ENCODE assay signal across 1 cellular context in the genomic region with DNA sequence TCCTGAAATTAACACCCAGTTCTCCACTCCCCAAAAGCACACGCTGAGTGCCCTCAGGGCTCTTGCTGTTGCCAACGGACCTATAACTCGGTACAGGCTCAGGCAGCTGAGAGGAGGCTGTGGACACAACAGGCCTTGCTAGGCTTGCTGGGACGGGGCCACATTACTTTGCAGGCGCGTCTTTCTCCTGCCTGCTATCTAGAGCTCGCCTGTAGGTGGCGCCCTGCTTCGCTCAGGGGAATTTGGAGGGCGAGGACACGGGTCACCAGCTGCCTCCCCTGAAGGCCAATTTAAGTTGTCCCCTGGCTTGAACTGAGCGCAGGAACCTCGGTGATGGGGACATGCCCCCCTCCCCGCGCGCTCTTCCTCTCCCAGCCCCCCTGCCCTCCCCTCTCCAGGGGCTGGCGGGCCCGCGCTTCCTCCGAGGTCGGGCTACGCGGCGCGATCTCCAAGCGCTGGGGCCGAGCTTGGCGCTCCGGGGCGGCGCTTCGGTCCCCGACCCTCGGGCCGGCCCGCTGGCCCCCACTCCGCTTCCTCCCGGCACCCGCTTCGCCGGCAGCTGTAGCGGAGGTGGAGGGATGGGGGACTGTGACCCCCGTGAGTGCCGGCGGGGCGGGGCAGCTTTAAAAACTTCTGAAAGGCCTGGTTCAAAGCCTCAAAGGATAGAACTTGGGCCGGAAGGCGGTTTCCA.
TF ChIP-seq lines count a peak whose summit lies in the region.

No MANE protein-coding gene starts in this region.

TF ChIP-seq in HepG2, 621 proteins besides CTCF, POLR2A, EP300 and RAD21 (continued from another document and continues in another):
- TF ChIP-seq, protein P1, sequence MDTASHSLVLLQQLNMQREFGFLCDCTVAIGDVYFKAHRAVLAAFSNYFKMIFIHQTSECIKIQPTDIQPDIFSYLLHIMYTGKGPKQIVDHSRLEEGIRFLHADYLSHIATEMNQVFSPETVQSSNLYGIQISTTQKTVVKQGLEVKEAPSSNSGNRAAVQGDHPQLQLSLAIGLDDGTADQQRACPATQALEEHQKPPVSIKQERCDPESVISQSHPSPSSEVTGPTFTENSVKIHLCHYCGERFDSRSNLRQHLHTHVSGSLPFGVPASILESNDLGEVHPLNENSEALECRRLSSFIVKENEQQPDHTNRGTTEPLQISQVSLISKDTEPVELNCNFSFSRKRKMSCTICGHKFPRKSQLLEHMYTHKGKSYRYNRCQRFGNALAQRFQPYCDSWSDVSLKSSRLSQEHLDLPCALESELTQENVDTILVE (CRISPR knock-in tag; IDR thresholded peaks at IDR 0.05) = 0 out of 2 replicates have a peak, but pooled peaks have one; percentile 42
- TF ChIP-seq, protein P2, sequence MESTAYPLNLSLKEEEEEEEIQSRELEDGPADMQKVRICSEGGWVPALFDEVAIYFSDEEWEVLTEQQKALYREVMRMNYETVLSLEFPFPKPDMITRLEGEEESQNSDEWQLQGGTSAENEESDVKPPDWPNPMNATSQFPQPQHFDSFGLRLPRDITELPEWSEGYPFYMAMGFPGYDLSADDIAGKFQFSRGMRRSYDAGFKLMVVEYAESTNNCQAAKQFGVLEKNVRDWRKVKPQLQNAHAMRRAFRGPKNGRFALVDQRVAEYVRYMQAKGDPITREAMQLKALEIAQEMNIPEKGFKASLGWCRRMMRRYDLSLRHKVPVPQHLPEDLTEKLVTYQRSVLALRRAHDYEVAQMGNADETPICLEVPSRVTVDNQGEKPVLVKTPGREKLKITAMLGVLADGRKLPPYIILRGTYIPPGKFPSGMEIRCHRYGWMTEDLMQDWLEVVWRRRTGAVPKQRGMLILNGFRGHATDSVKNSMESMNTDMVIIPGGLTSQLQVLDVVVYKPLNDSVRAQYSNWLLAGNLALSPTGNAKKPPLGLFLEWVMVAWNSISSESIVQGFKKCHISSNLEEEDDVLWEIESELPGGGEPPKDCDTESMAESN (CRISPR knock-in tag; conservative IDR thresholded peaks at IDR 0.05) = peak; percentile 68; the same call in 1 of the 2 replicates
- TF ChIP-seq ZNF317 (CRISPR knock-in tag; IDR thresholded peaks at IDR 0.05) = peak; percentile 62; the same call in 1 of the 2 replicates
- peak; percentile 29; the same call in 1 of the 2 replicates for TF ChIP-seq KDM5B (CRISPR knock-in tag; IDR thresholded peaks at IDR 0.05; ENCODE audit: borderline replicate concordance)
- peak; percentile 71 for TF ChIP-seq ZMYM3 (CRISPR knock-in tag; IDR thresholded peaks at IDR 0.05)
- TF ChIP-seq, protein P3, sequence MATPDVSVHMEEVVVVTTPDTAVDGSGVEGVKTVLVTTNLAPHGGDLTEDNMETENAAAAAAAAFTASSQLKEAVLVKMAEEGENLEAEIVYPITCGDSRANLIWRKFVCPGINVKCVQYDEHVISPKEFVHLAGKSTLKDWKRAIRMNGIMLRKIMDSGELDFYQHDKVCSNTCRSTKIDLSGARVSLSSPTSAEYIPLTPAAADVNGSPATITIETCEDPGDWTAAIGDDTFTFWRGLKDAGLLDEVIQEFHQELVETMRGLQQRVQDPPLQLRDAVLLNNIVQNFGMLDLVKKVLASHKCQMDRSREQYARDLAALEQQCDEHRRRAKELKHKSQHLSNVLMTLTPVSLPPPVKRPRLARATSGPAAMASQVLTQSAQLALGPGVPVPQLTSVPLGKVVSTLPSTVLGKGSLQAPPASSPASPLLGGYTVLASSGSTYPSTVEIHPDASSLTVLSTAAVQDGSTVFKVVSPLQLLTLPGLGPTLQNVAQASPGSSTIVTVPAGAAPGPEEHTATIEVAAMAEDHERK (CRISPR knock-in tag; IDR thresholded peaks at IDR 0.05; ENCODE audit: low read depth) = no peak
- no peak for TF ChIP-seq NFKBIZ (CRISPR knock-in tag; IDR thresholded peaks at IDR 0.05)
- TF ChIP-seq HDAC2 (CRISPR knock-in tag; IDR thresholded peaks at IDR 0.05) = peak; percentile 19; the same call in 1 of the 2 replicates
- no peak for TF ChIP-seq NCOA1 (CRISPR knock-in tag; IDR thresholded peaks at IDR 0.05)
- TF ChIP-seq MTA1 (CRISPR knock-in tag; IDR thresholded peaks at IDR 0.05; ENCODE audit: borderline replicate concordance) = peak; percentile 37; the same call in 1 of the 2 replicates
- peak; percentile 36; the same call in 1 of the 2 replicates for TF ChIP-seq ETV5 (CRISPR knock-in tag; IDR thresholded peaks at IDR 0.05; ENCODE audit: borderline replicate concordance)
- peak; percentile 56; the same call in 1 of the 2 replicates for TF ChIP-seq ZNF605 (CRISPR knock-in tag; IDR thresholded peaks at IDR 0.05)
- TF ChIP-seq FOXC1 (CRISPR knock-in tag; IDR thresholded peaks at IDR 0.05; ENCODE audit: borderline replicate concordance) = 0 out of 2 replicates have a peak, but pooled peaks have one; percentile 51
- TF ChIP-seq, protein P4, sequence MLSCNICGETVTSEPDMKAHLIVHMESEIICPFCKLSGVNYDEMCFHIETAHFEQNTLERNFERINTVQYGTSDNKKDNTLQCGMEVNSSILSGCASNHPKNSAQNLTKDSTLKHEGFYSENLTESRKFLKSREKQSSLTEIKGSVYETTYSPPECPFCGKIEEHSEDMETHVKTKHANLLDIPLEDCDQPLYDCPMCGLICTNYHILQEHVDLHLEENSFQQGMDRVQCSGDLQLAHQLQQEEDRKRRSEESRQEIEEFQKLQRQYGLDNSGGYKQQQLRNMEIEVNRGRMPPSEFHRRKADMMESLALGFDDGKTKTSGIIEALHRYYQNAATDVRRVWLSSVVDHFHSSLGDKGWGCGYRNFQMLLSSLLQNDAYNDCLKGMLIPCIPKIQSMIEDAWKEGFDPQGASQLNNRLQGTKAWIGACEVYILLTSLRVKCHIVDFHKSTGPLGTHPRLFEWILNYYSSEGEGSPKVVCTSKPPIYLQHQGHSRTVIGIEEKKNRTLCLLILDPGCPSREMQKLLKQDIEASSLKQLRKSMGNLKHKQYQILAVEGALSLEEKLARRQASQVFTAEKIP (CRISPR knock-in tag; IDR thresholded peaks at IDR 0.05; ENCODE audit: borderline replicate concordance) = no peak
- TF ChIP-seq, protein P5, sequence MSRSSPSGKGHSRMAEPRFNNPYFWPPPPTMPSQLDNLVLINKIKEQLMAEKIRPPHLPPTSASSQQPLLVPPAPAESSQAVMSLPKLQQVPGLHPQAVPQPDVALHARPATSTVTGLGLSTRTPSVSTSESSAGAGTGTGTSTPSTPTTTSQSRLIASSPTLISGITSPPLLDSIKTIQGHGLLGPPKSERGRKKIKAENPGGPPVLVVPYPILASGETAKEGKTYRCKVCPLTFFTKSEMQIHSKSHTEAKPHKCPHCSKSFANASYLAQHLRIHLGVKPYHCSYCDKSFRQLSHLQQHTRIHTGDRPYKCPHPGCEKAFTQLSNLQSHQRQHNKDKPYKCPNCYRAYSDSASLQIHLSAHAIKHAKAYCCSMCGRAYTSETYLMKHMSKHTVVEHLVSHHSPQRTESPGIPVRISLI (CRISPR knock-in tag; IDR thresholded peaks at IDR 0.05; ENCODE audit: borderline replicate concordance) = peak; percentile 61; the same call in 1 of the 2 replicates
- peak; percentile 36; the same call in 1 of the 2 replicates for TF ChIP-seq ZNF788 (CRISPR knock-in tag; IDR thresholded peaks at IDR 0.05; ENCODE audit: borderline replicate concordance)
- peak; percentile 74 for TF ChIP-seq ZNF746 (CRISPR knock-in tag; IDR thresholded peaks at IDR 0.05)
- TF ChIP-seq FOXA1 (IDR thresholded peaks at IDR 0.05) = no peak
- 0 out of 2 replicates have a peak, but pooled peaks have one; percentile 33 for TF ChIP-seq FOXA1 (CRISPR knock-in tag; IDR thresholded peaks at IDR 0.05)
- peak; percentile 46 for TF ChIP-seq RBM39 (IDR thresholded peaks at IDR 0.05; ENCODE audit: low read depth, low read length, poor library complexity, severe bottlenecking)
- 0 out of 2 replicates have a peak, but pooled peaks have one; percentile 54 for TF ChIP-seq ZNF264 (CRISPR knock-in tag; IDR thresholded peaks at IDR 0.05)
- TF ChIP-seq ZFX (CRISPR knock-in tag; IDR thresholded peaks at IDR 0.05; ENCODE audit: low read depth) = peak; percentile 78
- TF ChIP-seq ZNF703 (CRISPR knock-in tag; IDR thresholded peaks at IDR 0.05; ENCODE audit: borderline replicate concordance) = peak; percentile 61; the same call in 1 of the 2 replicates
- no peak for TF ChIP-seq HCFC1 (IDR thresholded peaks at IDR 0.05; ENCODE audit: low read depth, low read length)
- TF ChIP-seq KLF11 (CRISPR knock-in tag; IDR thresholded peaks at IDR 0.05) = no peak
- TF ChIP-seq, protein P6, sequence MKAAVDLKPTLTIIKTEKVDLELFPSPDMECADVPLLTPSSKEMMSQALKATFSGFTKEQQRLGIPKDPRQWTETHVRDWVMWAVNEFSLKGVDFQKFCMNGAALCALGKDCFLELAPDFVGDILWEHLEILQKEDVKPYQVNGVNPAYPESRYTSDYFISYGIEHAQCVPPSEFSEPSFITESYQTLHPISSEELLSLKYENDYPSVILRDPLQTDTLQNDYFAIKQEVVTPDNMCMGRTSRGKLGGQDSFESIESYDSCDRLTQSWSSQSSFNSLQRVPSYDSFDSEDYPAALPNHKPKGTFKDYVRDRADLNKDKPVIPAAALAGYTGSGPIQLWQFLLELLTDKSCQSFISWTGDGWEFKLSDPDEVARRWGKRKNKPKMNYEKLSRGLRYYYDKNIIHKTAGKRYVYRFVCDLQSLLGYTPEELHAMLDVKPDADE (CRISPR knock-in tag; IDR thresholded peaks at IDR 0.05) = no peak
- TF ChIP-seq, protein P7, sequence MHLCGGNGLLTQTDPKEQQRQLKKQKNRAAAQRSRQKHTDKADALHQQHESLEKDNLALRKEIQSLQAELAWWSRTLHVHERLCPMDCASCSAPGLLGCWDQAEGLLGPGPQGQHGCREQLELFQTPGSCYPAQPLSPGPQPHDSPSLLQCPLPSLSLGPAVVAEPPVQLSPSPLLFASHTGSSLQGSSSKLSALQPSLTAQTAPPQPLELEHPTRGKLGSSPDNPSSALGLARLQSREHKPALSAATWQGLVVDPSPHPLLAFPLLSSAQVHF (CRISPR knock-in tag; IDR thresholded peaks at IDR 0.05) = no peak
- TF ChIP-seq, protein P8, sequence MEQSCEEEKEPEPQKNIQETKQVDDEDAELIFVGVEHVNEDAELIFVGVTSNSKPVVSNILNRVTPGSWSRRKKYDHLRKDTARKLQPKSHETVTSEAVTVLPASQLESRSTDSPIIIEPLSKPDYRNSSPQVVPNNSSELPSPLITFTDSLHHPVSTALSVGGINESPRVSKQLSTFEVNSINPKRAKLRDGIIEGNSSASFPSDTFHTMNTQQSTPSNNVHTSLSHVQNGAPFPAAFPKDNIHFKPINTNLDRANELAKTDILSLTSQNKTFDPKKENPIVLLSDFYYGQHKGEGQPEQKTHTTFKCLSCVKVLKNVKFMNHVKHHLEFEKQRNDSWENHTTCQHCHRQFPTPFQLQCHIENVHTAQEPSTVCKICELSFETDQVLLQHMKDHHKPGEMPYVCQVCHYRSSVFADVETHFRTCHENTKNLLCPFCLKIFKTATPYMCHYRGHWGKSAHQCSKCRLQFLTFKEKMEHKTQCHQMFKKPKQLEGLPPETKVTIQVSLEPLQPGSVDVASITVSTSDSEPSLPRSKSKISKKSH (CRISPR knock-in tag; IDR thresholded peaks at IDR 0.05; ENCODE audit: borderline replicate concordance) = peak; percentile 56; the same call in 1 of the 2 replicates
- no peak for TF ChIP-seq NR3C1 (CRISPR knock-in tag; IDR thresholded peaks at IDR 0.05)
- peak; percentile 70 for TF ChIP-seq SMC3 (IDR thresholded peaks at IDR 0.05; ENCODE audit: low read length)
- peak; percentile 71; the same call in 1 of the 2 replicates for TF ChIP-seq ZBTB7A (CRISPR knock-in tag; IDR thresholded peaks at IDR 0.05)
- TF ChIP-seq, protein P9, sequence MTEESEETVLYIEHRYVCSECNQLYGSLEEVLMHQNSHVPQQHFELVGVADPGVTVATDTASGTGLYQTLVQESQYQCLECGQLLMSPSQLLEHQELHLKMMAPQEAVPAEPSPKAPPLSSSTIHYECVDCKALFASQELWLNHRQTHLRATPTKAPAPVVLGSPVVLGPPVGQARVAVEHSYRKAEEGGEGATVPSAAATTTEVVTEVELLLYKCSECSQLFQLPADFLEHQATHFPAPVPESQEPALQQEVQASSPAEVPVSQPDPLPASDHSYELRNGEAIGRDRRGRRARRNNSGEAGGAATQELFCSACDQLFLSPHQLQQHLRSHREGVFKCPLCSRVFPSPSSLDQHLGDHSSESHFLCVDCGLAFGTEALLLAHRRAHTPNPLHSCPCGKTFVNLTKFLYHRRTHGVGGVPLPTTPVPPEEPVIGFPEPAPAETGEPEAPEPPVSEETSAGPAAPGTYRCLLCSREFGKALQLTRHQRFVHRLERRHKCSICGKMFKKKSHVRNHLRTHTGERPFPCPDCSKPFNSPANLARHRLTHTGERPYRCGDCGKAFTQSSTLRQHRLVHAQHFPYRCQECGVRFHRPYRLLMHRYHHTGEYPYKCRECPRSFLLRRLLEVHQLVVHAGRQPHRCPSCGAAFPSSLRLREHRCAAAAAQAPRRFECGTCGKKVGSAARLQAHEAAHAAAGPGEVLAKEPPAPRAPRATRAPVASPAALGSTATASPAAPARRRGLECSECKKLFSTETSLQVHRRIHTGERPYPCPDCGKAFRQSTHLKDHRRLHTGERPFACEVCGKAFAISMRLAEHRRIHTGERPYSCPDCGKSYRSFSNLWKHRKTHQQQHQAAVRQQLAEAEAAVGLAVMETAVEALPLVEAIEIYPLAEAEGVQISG (CRISPR knock-in tag; IDR thresholded peaks at IDR 0.05) = peak; percentile 54
- TF ChIP-seq, protein P10, sequence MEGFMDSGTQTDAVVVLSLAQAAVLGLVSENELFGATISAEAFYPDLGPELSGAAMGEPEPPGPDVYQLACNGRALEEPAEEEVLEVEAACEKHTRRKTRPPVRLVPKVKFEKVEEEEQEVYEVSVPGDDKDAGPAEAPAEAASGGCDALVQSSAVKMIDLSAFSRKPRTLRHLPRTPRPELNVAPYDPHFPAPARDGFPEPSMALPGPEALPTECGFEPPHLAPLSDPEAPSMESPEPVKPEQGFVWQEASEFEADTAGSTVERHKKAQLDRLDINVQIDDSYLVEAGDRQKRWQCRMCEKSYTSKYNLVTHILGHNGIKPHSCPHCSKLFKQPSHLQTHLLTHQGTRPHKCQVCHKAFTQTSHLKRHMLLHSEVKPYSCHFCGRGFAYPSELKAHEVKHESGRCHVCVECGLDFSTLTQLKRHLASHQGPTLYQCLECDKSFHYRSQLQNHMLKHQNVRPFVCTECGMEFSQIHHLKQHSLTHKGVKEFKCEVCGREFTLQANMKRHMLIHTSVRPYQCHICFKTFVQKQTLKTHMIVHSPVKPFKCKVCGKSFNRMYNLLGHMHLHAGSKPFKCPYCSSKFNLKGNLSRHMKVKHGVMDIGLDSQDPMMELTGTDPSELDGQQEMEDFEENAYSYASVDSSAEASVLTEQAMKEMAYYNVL (CRISPR knock-in tag; IDR thresholded peaks at IDR 0.05; ENCODE audit: borderline replicate concordance) = peak; percentile 52; the same call in 1 of the 2 replicates
- TF ChIP-seq ZNF225 (CRISPR knock-in tag; IDR thresholded peaks at IDR 0.05) = no peak
- TF ChIP-seq, protein P11, sequence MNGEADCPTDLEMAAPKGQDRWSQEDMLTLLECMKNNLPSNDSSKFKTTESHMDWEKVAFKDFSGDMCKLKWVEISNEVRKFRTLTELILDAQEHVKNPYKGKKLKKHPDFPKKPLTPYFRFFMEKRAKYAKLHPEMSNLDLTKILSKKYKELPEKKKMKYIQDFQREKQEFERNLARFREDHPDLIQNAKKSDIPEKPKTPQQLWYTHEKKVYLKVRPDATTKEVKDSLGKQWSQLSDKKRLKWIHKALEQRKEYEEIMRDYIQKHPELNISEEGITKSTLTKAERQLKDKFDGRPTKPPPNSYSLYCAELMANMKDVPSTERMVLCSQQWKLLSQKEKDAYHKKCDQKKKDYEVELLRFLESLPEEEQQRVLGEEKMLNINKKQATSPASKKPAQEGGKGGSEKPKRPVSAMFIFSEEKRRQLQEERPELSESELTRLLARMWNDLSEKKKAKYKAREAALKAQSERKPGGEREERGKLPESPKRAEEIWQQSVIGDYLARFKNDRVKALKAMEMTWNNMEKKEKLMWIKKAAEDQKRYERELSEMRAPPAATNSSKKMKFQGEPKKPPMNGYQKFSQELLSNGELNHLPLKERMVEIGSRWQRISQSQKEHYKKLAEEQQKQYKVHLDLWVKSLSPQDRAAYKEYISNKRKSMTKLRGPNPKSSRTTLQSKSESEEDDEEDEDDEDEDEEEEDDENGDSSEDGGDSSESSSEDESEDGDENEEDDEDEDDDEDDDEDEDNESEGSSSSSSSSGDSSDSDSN (CRISPR knock-in tag; IDR thresholded peaks at IDR 0.05) = peak; percentile 89
- TF ChIP-seq RBFOX2 (IDR thresholded peaks at IDR 0.05; ENCODE audit: low read depth, low read length) = peak; percentile 52; the same call in 1 of the 2 replicates
